In the genomic region with DNA sequence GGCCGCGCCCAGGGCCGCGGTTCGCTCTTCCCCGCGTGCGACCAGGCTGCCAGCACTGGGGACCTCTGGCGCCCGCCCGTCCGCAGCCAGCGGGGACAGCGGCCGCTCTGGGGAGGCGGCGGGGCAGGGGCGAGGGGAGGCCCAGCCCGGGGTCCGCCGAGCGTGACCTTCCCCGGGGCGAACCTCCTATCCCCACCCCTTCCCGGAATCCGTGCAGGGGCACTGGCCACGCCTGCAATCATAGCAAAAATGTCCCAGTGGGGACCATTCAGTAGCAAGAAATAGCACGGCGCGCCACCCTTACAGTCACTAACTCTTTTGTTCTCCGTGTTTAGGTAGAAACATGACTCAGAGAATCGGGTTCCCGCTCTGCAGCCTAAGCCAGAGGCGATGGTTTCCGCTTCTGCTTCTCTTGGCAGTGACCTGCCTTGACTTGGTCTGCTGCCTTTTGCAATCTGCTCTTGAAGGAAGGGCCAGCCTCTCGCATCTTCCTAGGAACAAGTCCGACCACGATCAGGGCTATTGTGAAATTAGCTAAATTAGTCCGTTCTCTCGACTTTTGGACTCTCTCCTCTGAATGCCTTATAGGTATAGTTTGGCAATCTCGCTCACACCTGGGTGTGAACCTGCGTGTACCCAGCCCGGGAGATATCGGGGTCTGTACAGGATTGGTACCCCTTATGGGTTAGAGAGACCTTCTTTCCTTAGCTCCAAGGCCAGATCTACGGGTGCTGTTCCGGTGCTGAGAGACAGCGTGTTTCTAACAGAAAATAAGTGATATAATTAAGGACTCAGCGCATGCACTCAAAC, we compare ENCODE assay signal across 9 cellular contexts.
A peak's percentile ranks its signal among the peaks of the same experiment; 100 is the strongest.
DNase-seq lines count a peak whose midpoint lies in the region; ATAC-seq, FAIRE-seq and TF ChIP-seq lines count a peak whose summit lies in the region.
"Had no signal": no experiment of that assay in that cellular context is flagged by ENCODE, and none has a peak within 500 bp of the region (broad histone marks: within the 10 kb centered on the region; RNA-seq: fewer than 3 reads in every experiment).

No MANE protein-coding gene starts in this region.

- dilution Hi-C loops in endothelial cell of umbilical vein (cut with MboI; ENCODE audit: extremely low pct_ligation_motif_present, low sequenced_read_pairs) = no loop called here

- POLR2A ChIA-PET in endothelial cell of umbilical vein (lab: Charles Lee) = no interaction called here

- H3K27me3 ChIP-seq in endothelial cell of umbilical vein (ENCODE audit: control insufficient read depth in 2 of 2, insufficient read depth in 2 of 2, low read length in 2 of 2) (no peaks in the 10 kb centered on the region), testis (no peaks in the 10 kb centered on the region)

- no peak for FAIRE-seq in endothelial cell of umbilical vein (lab: Jason Lieb, UNC)
- FAIRE-seq: A204.1 had no signal

- peak overlapping the region in 2 of 3 experiments; percentile 33 to 34 for H3K4me3 ChIP-seq in endothelial cell of umbilical vein (replicated peaks in 1 of 3; ENCODE audit: insufficient read depth in 1 of 3, low read depth in 1 of 3, low read length in 3 of 3)
- peak overlapping the region; percentile 29 to 45 for H3K4me3 ChIP-seq in testis

- H3K36me3 ChIP-seq in endothelial cell of umbilical vein (ENCODE audit: control insufficient read depth in 2 of 2, extremely low read depth in 1 of 2, insufficient read depth in 2 of 2, low read length in 2 of 2) = no peaks in the 10 kb centered on the region
- no peaks in the 10 kb centered on the region for H3K36me3 ChIP-seq in testis (ENCODE audit: low read depth, missing control alignments)

- peaks cover 17% of the 10 kb centered on the region for H3K27me3 Mint-ChIP-seq in T-helper 1 cell treated with Interleukin-12 subunit alpha and Interleukin-12 subunit beta and Interleukin-4 antibody, amounts not matched to agents 30 μg/mL and 1 μg/mL, for 36 hours (ENCODE audit: low read depth)

- H3K9me1 ChIP-seq in endothelial cell of umbilical vein (replicated peaks; ENCODE audit: control insufficient read depth, extremely low read depth, insufficient read depth, low read length) = no peaks in the 10 kb centered on the region

- H3K27ac ChIP-seq in endothelial cell of umbilical vein (ENCODE audit: insufficient read depth, low read depth, low read length) = no peak overlapping the region
- H3K27ac ChIP-seq in testis = no peak overlapping the region

- H3K9ac ChIP-seq in endothelial cell of umbilical vein (replicated peaks; ENCODE audit: extremely low read depth, insufficient read depth, low read length) = peak overlapping the region; percentile 31

- DNase-seq in DMS153 (lab: John Stamatoyannopoulos, UW) = peak; percentile 6
- DNase-seq in DMS153 treated with DMSO at 0.1 percent for 48 hours (lab: John Stamatoyannopoulos, UW; ENCODE audit: unreplicated experiment) = no peak
- peak; percentile 53 for DNase-seq in endothelial cell of umbilical vein (ENCODE audit: low read depth, low spot score)
- DNase-seq in midbrain (lab: John Stamatoyannopoulos, UW) = peak; percentile 9
- peak; percentile 54 for DNase-seq in testis
- no peak for DNase-seq in NAMALWA (ENCODE audit: low spot score)

- H3K36me3 Mint-ChIP-seq in T-helper 1 cell treated with Interleukin-12 subunit alpha and Interleukin-12 subunit beta and Interleukin-4 antibody, amounts not matched to agents 30 μg/mL and 1 μg/mL, for 36 hours (ENCODE audit: low read depth) = peaks cover 2% of the 10 kb centered on the region

- H3K9me3 ChIP-seq in endothelial cell of umbilical vein (replicated peaks; ENCODE audit: control insufficient read depth, insufficient read depth, low read length) = no peaks in the 10 kb centered on the region
- H3K9me3 ChIP-seq in testis = no peaks in the 10 kb centered on the region

- no peaks in the 10 kb centered on the region for H3K9me3 Mint-ChIP-seq in T-helper 1 cell treated with Interleukin-12 subunit alpha and Interleukin-12 subunit beta and Interleukin-4 antibody, amounts not matched to agents 30 μg/mL and 1 μg/mL, for 36 hours

- peak overlapping the region; percentile 50 for H2AFZ ChIP-seq in endothelial cell of umbilical vein (ENCODE audit: low read depth, low read length)

- no peaks in the 10 kb centered on the region for H4K20me1 ChIP-seq in endothelial cell of umbilical vein (replicated peaks; ENCODE audit: control insufficient read depth, extremely low read depth, insufficient read depth, low read length)

- peak overlapping the region; percentile 72 for H3K4me3 Mint-ChIP-seq in T-helper 1 cell treated with Interleukin-12 subunit alpha and Interleukin-12 subunit beta and Interleukin-4 antibody, amounts not matched to agents 30 μg/mL and 1 μg/mL, for 36 hours

- 23 to 40% methylated on average over 23 to 39 of the region's 48 CpGs for WGBS in testis, 2 donors

- H3K4me1 ChIP-seq in endothelial cell of umbilical vein (ENCODE audit: control insufficient read depth, extremely low read depth, insufficient read depth, low read length) (peaks cover 8% of the 10 kb centered on the region), testis (no peaks in the 10 kb centered on the region)

- ATAC-seq in HG03064 (IDR thresholded peaks at IDR 0.05; ENCODE audit: low read depth, unreplicated experiment) = peak; percentile 68

- no peak overlapping the region for H3K27ac Mint-ChIP-seq in T-helper 1 cell treated with Interleukin-12 subunit alpha and Interleukin-12 subunit beta and Interleukin-4 antibody, amounts not matched to agents 30 μg/mL and 1 μg/mL, for 36 hours

- no peaks in the 10 kb centered on the region for H3K79me2 ChIP-seq in endothelial cell of umbilical vein (ENCODE audit: control insufficient read depth, insufficient read depth, low read length)

- TF ChIP-seq POLR2A in endothelial cell of umbilical vein (IDR thresholded peaks at IDR 0.05; ENCODE audit: low read depth, low read length) = no peak
- no peak for TF ChIP-seq POLR2A in testis (IDR thresholded peaks at IDR 0.05)

- CTCF ChIA-PET in endothelial cell of umbilical vein (lab: Charles Lee) = no interaction called here

- TF ChIP-seq CTCF in endothelial cell of umbilical vein (IDR thresholded peaks at IDR 0.05; ENCODE audit: extremely low read depth in 1 of 2, insufficient read depth in 1 of 2, low read depth in 1 of 2, low read length in 2 of 2) (no peak), testis (IDR thresholded peaks at IDR 0.05) (no peak)

- intact Hi-C loops in endothelial cell of umbilical vein (cut with micrococcal nuclease) (loop anchor here (2.0 kb wide), 1 partner anchor 749 kb away; no protein-coding TSS in a partner anchor), testis (cut with DNase I; ENCODE audit: low total_unique reads) (no loop called here)

- peaks cover 10% of the 10 kb centered on the region for H3K4me1 Mint-ChIP-seq in T-helper 1 cell treated with Interleukin-12 subunit alpha and Interleukin-12 subunit beta and Interleukin-4 antibody, amounts not matched to agents 30 μg/mL and 1 μg/mL, for 36 hours (ENCODE audit: low read depth)

- BruUV-seq in endothelial cell of umbilical vein (replicated peaks; lab: Mats Ljungman, UMichigan) = no TSS peak

- peak overlapping the region; percentile 63 for H3K4me2 ChIP-seq in endothelial cell of umbilical vein (ENCODE audit: insufficient read depth, low read length)

TF ChIP-seq in endothelial cell of umbilical vein, 7 proteins besides CTCF, POLR2A, EP300 and RAD21:
- TF ChIP-seq FOS (IDR thresholded peaks at IDR 0.05; ENCODE audit: borderline replicate concordance, insufficient read depth, low read length) (peak; percentile 23), MYC (IDR thresholded peaks at IDR 0.05; ENCODE audit: low read depth, low read length) (no peak)

Comparison
In these comparisons a context has a peak if more than half of its experiments do, and no peak if none do; other contexts are left out.
1. DNase-seq: peak in DMS153 (single experiment), endothelial cell of umbilical vein (single experiment), midbrain (single experiment) and testis (single experiment); none in DMS153 treated with DMSO at 0.1 percent for 48 hours (single experiment) and NAMALWA (single experiment).